ENCODE assay signal across 1 cellular context in the genomic region with DNA sequence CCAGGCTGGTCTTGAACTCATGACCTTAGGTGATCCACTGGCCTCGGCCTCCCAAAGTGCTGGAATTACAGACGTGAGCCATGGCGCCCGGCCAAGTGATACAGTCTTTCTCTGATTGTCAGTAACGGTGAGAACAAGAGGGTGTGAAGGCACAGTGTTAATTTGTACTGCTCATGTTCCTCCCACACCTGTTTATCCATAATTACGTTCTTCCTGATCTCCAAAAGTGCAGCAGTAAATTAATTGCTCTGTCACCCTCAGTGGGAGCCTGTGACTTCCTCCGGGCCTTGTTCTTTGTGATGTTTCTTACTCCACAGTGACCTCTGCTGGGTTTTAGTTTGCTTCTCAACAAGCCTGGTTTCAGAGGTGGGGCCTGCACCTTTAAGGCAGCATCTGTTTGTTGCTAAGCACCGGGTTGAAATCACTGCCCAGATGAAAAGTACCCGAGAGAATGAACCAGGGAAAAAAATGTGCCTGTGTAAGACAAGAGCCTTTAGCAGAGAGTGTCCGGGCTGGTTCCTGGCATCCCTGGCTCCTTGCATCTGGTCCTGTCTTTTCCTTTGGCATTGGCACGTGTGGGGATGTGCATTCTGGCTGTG.
TF ChIP-seq lines count a peak whose summit lies in the region.

No MANE protein-coding gene starts in this region.

TF ChIP-seq in H1, 55 proteins besides CTCF, POLR2A, EP300 and RAD21 (continued from another document):
- TF ChIP-seq SIN3A (conservative IDR thresholded peaks at IDR 0.05 in 1 of 2, IDR thresholded peaks at IDR 0.05 in 1 of 2; ENCODE audit: low read depth in 1 of 2, low read length in 2 of 2): peak in 1 of 2 experiments; percentile 62; a peak in 1 of 4 replicates
- no peak for TF ChIP-seq TEAD4 (IDR thresholded peaks at IDR 0.05; ENCODE audit: low read depth, low read length)
- peak; percentile 66; the same call in 1 of the 2 replicates for TF ChIP-seq MAFK (IDR thresholded peaks at IDR 0.05; ENCODE audit: low read depth, low read length)
- TF ChIP-seq TCF12 (IDR thresholded peaks at IDR 0.05; ENCODE audit: low read depth, low read length): 0 out of 2 replicates have a peak, but pooled peaks have one; percentile 3
